8 cellular contexts compared by ENCODE assay signal in genomic region chr3:47037302-47037701, GRCh38. TPM values are rescaled to one million over a fixed set of nuclear protein-coding genes. Genes with fewer than 3 reads are reported as not detected.
A peak's percentile ranks its signal among the peaks of the same experiment; 100 is the strongest.
DNase-seq lines count a peak whose midpoint lies in the region; ATAC-seq lines count a peak whose summit lies in the region.
"Not testable (repeated sequence)": the region's sequence is repeated elsewhere in the genome, so short reads cannot be mapped to it uniquely, and the experiment has no call there.

No MANE protein-coding gene starts in this region.

- CTCF ChIA-PET in CD4-positive, alpha-beta memory T cell (lab: Charles Lee; ENCODE audit: partially characterized antibody); activated CD4-positive, alpha-beta memory T cell treated with anti-CD3 and anti-CD28 coated beads, Interleukin-2, amount 10 ng/mL, durations not matched to agents 7 days and 5 days (lab: Charles Lee): not testable (repeated sequence)

- peak overlapping the region in 5 of 8 donors; percentile 16 to 67 (median 59) for H3K4me3 Mint-ChIP-seq in CD4-positive, alpha-beta memory T cell
- not testable (repeated sequence) for H3K4me3 Mint-ChIP-seq in T-helper 1 cell treated with Interleukin-12 subunit alpha and Interleukin-12 subunit beta and Interleukin-4 antibody, amounts not matched to agents 30 μg/mL and 1 μg/mL, for 36 hours; activated CD4-positive, alpha-beta memory T cell treated with anti-CD3 and anti-CD28 coated beads, Interleukin-2, amount 10 ng/mL, durations not matched to agents 7 days and 5 days; activated T-helper 2 cell treated with anti-CD3 and anti-CD28 coated beads, Interferon-gamma antibody, Interleukin-2, Interleukin-4, amounts not matched to agents 10 μg/mL and 5 μg/mL and 100 μg/mL, durations not matched to agents 14 hours and 24 hours and 36 hours (ENCODE audit: low read depth); activated naive CD8-positive, alpha-beta T cell treated with anti-CD3 and anti-CD28 coated beads, Interleukin-2, amount 50 U/mL, for 24 hours; memory B cell; stimulated activated naive B cell treated with anti-CD40 and anti-IgM and Interleukin-4, amounts not matched to agents 10 μg/mL and 1 μg/mL and 100 μg/mL, for 72 hours

- peaks cover 47 to 71% of the 10 kb centered on the region in 2 donors for H3K36me3 Mint-ChIP-seq in CD4-positive, alpha-beta memory T cell
- H3K36me3 Mint-ChIP-seq in T-helper 1 cell treated with Interleukin-12 subunit alpha and Interleukin-12 subunit beta and Interleukin-4 antibody, amounts not matched to agents 30 μg/mL and 1 μg/mL, for 36 hours (ENCODE audit: low read depth): peaks cover 50% of the 10 kb centered on the region
- H3K36me3 Mint-ChIP-seq in activated CD4-positive, alpha-beta memory T cell treated with anti-CD3 and anti-CD28 coated beads, Interleukin-2, amount 10 ng/mL, durations not matched to agents 7 days and 5 days (ENCODE audit: low read depth): peaks cover 59% of the 10 kb centered on the region
- peaks cover 74% of the 10 kb centered on the region for H3K36me3 Mint-ChIP-seq in activated T-helper 2 cell treated with anti-CD3 and anti-CD28 coated beads, Interferon-gamma antibody, Interleukin-2, Interleukin-4, amounts not matched to agents 10 μg/mL and 5 μg/mL and 100 μg/mL, durations not matched to agents 14 hours and 24 hours and 36 hours (ENCODE audit: low read depth)
- peaks cover 65% of the 10 kb centered on the region for H3K36me3 Mint-ChIP-seq in activated naive CD8-positive, alpha-beta T cell treated with anti-CD3 and anti-CD28 coated beads, Interleukin-2, amount 50 U/mL, for 24 hours (ENCODE audit: low read depth)
- H3K36me3 Mint-ChIP-seq in memory B cell: peaks cover 27% of the 10 kb centered on the region
- peaks cover 32 to 52% of the 10 kb centered on the region in 2 donors for H3K36me3 Mint-ChIP-seq in stimulated activated naive B cell treated with anti-CD40 and anti-IgM and Interleukin-4, amounts not matched to agents 10 μg/mL and 1 μg/mL and 100 μg/mL, for 72 hours

- not testable (repeated sequence) for H3K27me3 ChIP-seq in CD4-positive, alpha-beta memory T cell (ENCODE audit: insufficient read depth, low read length)

- H3K27ac ChIP-seq in CD4-positive, alpha-beta memory T cell (ENCODE audit: low read depth, low read length): peak overlapping the region; percentile 30
- H3K27ac ChIP-seq in KOPT-K1 (ENCODE audit: low read depth, low read length, poor library complexity, severe bottlenecking): peak overlapping the region; percentile 24

- H3K27me3 Mint-ChIP-seq in CD4-positive, alpha-beta memory T cell; T-helper 1 cell treated with Interleukin-12 subunit alpha and Interleukin-12 subunit beta and Interleukin-4 antibody, amounts not matched to agents 30 μg/mL and 1 μg/mL, for 36 hours (ENCODE audit: low read depth); activated CD4-positive, alpha-beta memory T cell treated with anti-CD3 and anti-CD28 coated beads, Interleukin-2, amount 10 ng/mL, durations not matched to agents 7 days and 5 days; activated T-helper 2 cell treated with anti-CD3 and anti-CD28 coated beads, Interferon-gamma antibody, Interleukin-2, Interleukin-4, amounts not matched to agents 10 μg/mL and 5 μg/mL and 100 μg/mL, durations not matched to agents 14 hours and 24 hours and 36 hours (ENCODE audit: low read depth); activated naive CD8-positive, alpha-beta T cell treated with anti-CD3 and anti-CD28 coated beads, Interleukin-2, amount 50 U/mL, for 24 hours; memory B cell; stimulated activated naive B cell treated with anti-CD40 and anti-IgM and Interleukin-4, amounts not matched to agents 10 μg/mL and 1 μg/mL and 100 μg/mL, for 72 hours: not testable (repeated sequence)

- H3K36me3 ChIP-seq in CD4-positive, alpha-beta memory T cell (ENCODE audit: insufficient read depth, low read length): peaks cover 55% of the 10 kb centered on the region
- peaks cover 82% of the 10 kb centered on the region for H3K36me3 ChIP-seq in KOPT-K1 (ENCODE audit: insufficient read depth, low read length)

- not testable (repeated sequence) for DNase-seq in CD4-positive, alpha-beta memory T cell; activated CD4-positive, alpha-beta memory T cell treated with anti-CD3 and anti-CD28 coated beads, Interleukin-2, amount 10 ng/mL, durations not matched to agents 7 days and 5 days; activated T-helper 2 cell treated with anti-CD3 and anti-CD28 coated beads, Interferon-gamma antibody, Interleukin-2, Interleukin-4, amounts not matched to agents 10 μg/mL and 5 μg/mL and 100 μg/mL, durations not matched to agents 14 hours and 24 hours and 36 hours (ENCODE audit: low spot score); activated naive CD8-positive, alpha-beta T cell treated with anti-CD3 and anti-CD28 coated beads, Interleukin-2, amount 50 U/mL, for 24 hours; memory B cell (ENCODE audit: low spot score in 2 of 2); stimulated activated naive B cell treated with anti-CD40 and anti-IgM and Interleukin-4, amounts not matched to agents 10 μg/mL and 1 μg/mL and 100 μg/mL, for 72 hours

- peaks cover 18% of the 10 kb centered on the region for H3K4me1 ChIP-seq in CD4-positive, alpha-beta memory T cell (ENCODE audit: insufficient read depth, low read length)

- H3K27ac Mint-ChIP-seq in CD4-positive, alpha-beta memory T cell: peak overlapping the region; percentile 83 to 96 (median 95)
- peak overlapping the region; percentile 51 for H3K27ac Mint-ChIP-seq in T-helper 1 cell treated with Interleukin-12 subunit alpha and Interleukin-12 subunit beta and Interleukin-4 antibody, amounts not matched to agents 30 μg/mL and 1 μg/mL, for 36 hours
- H3K27ac Mint-ChIP-seq in activated CD4-positive, alpha-beta memory T cell treated with anti-CD3 and anti-CD28 coated beads, Interleukin-2, amount 10 ng/mL, durations not matched to agents 7 days and 5 days: peak overlapping the region; percentile 70
- H3K27ac Mint-ChIP-seq in activated T-helper 2 cell treated with anti-CD3 and anti-CD28 coated beads, Interferon-gamma antibody, Interleukin-2, Interleukin-4, amounts not matched to agents 10 μg/mL and 5 μg/mL and 100 μg/mL, durations not matched to agents 14 hours and 24 hours and 36 hours: peak overlapping the region; percentile 69
- H3K27ac Mint-ChIP-seq in activated naive CD8-positive, alpha-beta T cell treated with anti-CD3 and anti-CD28 coated beads, Interleukin-2, amount 50 U/mL, for 24 hours: peak overlapping the region; percentile 81
- peak overlapping the region; percentile 89 for H3K27ac Mint-ChIP-seq in memory B cell
- H3K27ac Mint-ChIP-seq in stimulated activated naive B cell treated with anti-CD40 and anti-IgM and Interleukin-4, amounts not matched to agents 10 μg/mL and 1 μg/mL and 100 μg/mL, for 72 hours: peak overlapping the region; percentile 42

- H3K9me3 ChIP-seq in CD4-positive, alpha-beta memory T cell (ENCODE audit: control insufficient read depth in 1 of 2, low read length in 2 of 2); KOPT-K1 (ENCODE audit: insufficient read depth, low read length, poor library complexity, severe bottlenecking): not testable (repeated sequence)

- not testable (repeated sequence) for H3K9me3 Mint-ChIP-seq in CD4-positive, alpha-beta memory T cell; T-helper 1 cell treated with Interleukin-12 subunit alpha and Interleukin-12 subunit beta and Interleukin-4 antibody, amounts not matched to agents 30 μg/mL and 1 μg/mL, for 36 hours; activated CD4-positive, alpha-beta memory T cell treated with anti-CD3 and anti-CD28 coated beads, Interleukin-2, amount 10 ng/mL, durations not matched to agents 7 days and 5 days; activated T-helper 2 cell treated with anti-CD3 and anti-CD28 coated beads, Interferon-gamma antibody, Interleukin-2, Interleukin-4, amounts not matched to agents 10 μg/mL and 5 μg/mL and 100 μg/mL, durations not matched to agents 14 hours and 24 hours and 36 hours; activated naive CD8-positive, alpha-beta T cell treated with anti-CD3 and anti-CD28 coated beads, Interleukin-2, amount 50 U/mL, for 24 hours; memory B cell; stimulated activated naive B cell treated with anti-CD40 and anti-IgM and Interleukin-4, amounts not matched to agents 10 μg/mL and 1 μg/mL and 100 μg/mL, for 72 hours

- H3K4me3 ChIP-seq in CD4-positive, alpha-beta memory T cell (ENCODE audit: low read length in 2 of 2): not testable (repeated sequence)

- intact Hi-C loops in CD4-positive, alpha-beta memory T cell (cut with micrococcal nuclease): loop anchor here (5.0 kb wide), 3 partner anchors 60 to 245 kb away; partner anchors contain the start of genes CCDC12, KIF9, KLHL18 and NBEAL2
- intact Hi-C loops in activated T-helper 2 cell treated with anti-CD3 and anti-CD28 coated beads, Interferon-gamma antibody, Interleukin-2, Interleukin-4, amounts not matched to agents 10 μg/mL and 5 μg/mL and 100 μg/mL, durations not matched to agents 14 hours and 24 hours and 36 hours (cut with micrococcal nuclease): not testable (repeated sequence)

- peaks cover 21 to 32% (median 24%) of the 10 kb centered on the region in 4 donors for H3K4me1 Mint-ChIP-seq in CD4-positive, alpha-beta memory T cell
- H3K4me1 Mint-ChIP-seq in T-helper 1 cell treated with Interleukin-12 subunit alpha and Interleukin-12 subunit beta and Interleukin-4 antibody, amounts not matched to agents 30 μg/mL and 1 μg/mL, for 36 hours (ENCODE audit: low read depth): peaks cover 17% of the 10 kb centered on the region
- peaks cover 21% of the 10 kb centered on the region for H3K4me1 Mint-ChIP-seq in activated CD4-positive, alpha-beta memory T cell treated with anti-CD3 and anti-CD28 coated beads, Interleukin-2, amount 10 ng/mL, durations not matched to agents 7 days and 5 days
- H3K4me1 Mint-ChIP-seq in activated T-helper 2 cell treated with anti-CD3 and anti-CD28 coated beads, Interferon-gamma antibody, Interleukin-2, Interleukin-4, amounts not matched to agents 10 μg/mL and 5 μg/mL and 100 μg/mL, durations not matched to agents 14 hours and 24 hours and 36 hours (ENCODE audit: low read depth): peaks cover 15% of the 10 kb centered on the region
- H3K4me1 Mint-ChIP-seq in activated naive CD8-positive, alpha-beta T cell treated with anti-CD3 and anti-CD28 coated beads, Interleukin-2, amount 50 U/mL, for 24 hours: peaks cover 43% of the 10 kb centered on the region
- peaks cover 13% of the 10 kb centered on the region for H3K4me1 Mint-ChIP-seq in memory B cell
- not testable (repeated sequence) for H3K4me1 Mint-ChIP-seq in stimulated activated naive B cell treated with anti-CD40 and anti-IgM and Interleukin-4, amounts not matched to agents 10 μg/mL and 1 μg/mL and 100 μg/mL, for 72 hours

- POLR2A ChIA-PET in CD4-positive, alpha-beta memory T cell (lab: Charles Lee; ENCODE audit: partially characterized antibody): interaction anchor here (0.6 to 2.4 kb wide), 4 partner anchors 9 to 127 kb away, joined by 3 to 10 read pairs (median 3); partner anchors contain the start of gene SETD2
- POLR2A ChIA-PET in activated CD4-positive, alpha-beta memory T cell treated with anti-CD3 and anti-CD28 coated beads, Interleukin-2, amount 10 ng/mL, durations not matched to agents 7 days and 5 days (lab: Charles Lee): interaction anchor here (0.6 to 1.8 kb wide), 4 partner anchors 18 to 57 kb away, joined by 3 to 11 read pairs (median 4); partner anchors contain the start of gene NBEAL2

- ATAC-seq in activated naive CD8-positive, alpha-beta T cell treated with anti-CD3 and anti-CD28 coated beads, Interleukin-2, amount 50 U/mL, for 24 hours; memory B cell (ENCODE audit: low read depth); stimulated activated naive B cell treated with anti-CD40 and anti-IgM and Interleukin-4, amounts not matched to agents 10 μg/mL and 1 μg/mL and 100 μg/mL, for 72 hours (replicated peaks): not testable (repeated sequence)

RNA-seq across cellular contexts. Expression of gene NBEAL2, which starts 57.8 kb away (rescaled TPM):
- total RNA-seq in CD4-positive, alpha-beta memory T cell: 100 to 1,000 TPM; 144 to 147 TPM
- 10 to 100 TPM in 1 of 2 donors, 1 to 10 TPM in 1; 4.5 to 16.0 TPM for polyA plus RNA-seq in CD4-positive, alpha-beta memory T cell
- total RNA-seq in activated CD4-positive, alpha-beta memory T cell treated with anti-CD3 and anti-CD28 coated beads, Interleukin-2, amount 10 ng/mL, durations not matched to agents 7 days and 5 days: 100 to 1,000 TPM; 254 to 267 TPM
- total RNA-seq in activated T-helper 2 cell treated with anti-CD3 and anti-CD28 coated beads, Interferon-gamma antibody, Interleukin-2, Interleukin-4, amounts not matched to agents 10 μg/mL and 5 μg/mL and 100 μg/mL, durations not matched to agents 14 hours and 24 hours and 36 hours: 120 and 129 TPM in 2 replicates

Comparison
In these comparisons a context has a peak if more than half of its experiments do, and no peak if none do; other contexts are left out.
1. H3K27ac Mint-ChIP-seq: peak in every context shown above with its lines; median percentile 95 in CD4-positive, alpha-beta memory T cell; 89 in memory B cell; 81 in activated naive CD8-positive, alpha-beta T cell treated with anti-CD3 and anti-CD28 coated beads, Interleukin-2, amount 50 U/mL, for 24 hours; 70 in activated CD4-positive, alpha-beta memory T cell treated with anti-CD3 and anti-CD28 coated beads, Interleukin-2, amount 10 ng/mL, durations not matched to agents 7 days and 5 days; 69 in activated T-helper 2 cell treated with anti-CD3 and anti-CD28 coated beads, Interferon-gamma antibody, Interleukin-2, Interleukin-4, amounts not matched to agents 10 μg/mL and 5 μg/mL and 100 μg/mL, durations not matched to agents 14 hours and 24 hours and 36 hours; 51 in T-helper 1 cell treated with Interleukin-12 subunit alpha and Interleukin-12 subunit beta and Interleukin-4 antibody, amounts not matched to agents 30 μg/mL and 1 μg/mL, for 36 hours; 42 in stimulated activated naive B cell treated with anti-CD40 and anti-IgM and Interleukin-4, amounts not matched to agents 10 μg/mL and 1 μg/mL and 100 μg/mL, for 72 hours.